In genomic region chr3:57227930-57228733, GRCh38 we compare ENCODE assay signal across 8 cellular contexts. TPM values are rescaled to one million over a fixed set of nuclear protein-coding genes. Genes with fewer than 3 reads are reported as not detected.
DNase-seq lines count a peak whose midpoint lies in the region; ATAC-seq and TF ChIP-seq lines count a peak whose summit lies in the region.

No MANE protein-coding gene starts in this region.

- no peak for TF ChIP-seq CTCF in BE2C (IDR thresholded peaks at IDR 0.05; ENCODE audit: low read depth, low read length)
- TF ChIP-seq CTCF in glutamatergic neuron (IDR thresholded peaks at IDR 0.05; ENCODE audit: partially characterized antibody, unreplicated experiment), result no peak
- TF ChIP-seq CTCF in upper lobe of right lung (IDR thresholded peaks at IDR 0.05), result no peak

- H3K9me3 ChIP-seq in BE2C, result no peaks in the 10 kb centered on the region
- no peaks in the 10 kb centered on the region for H3K9me3 ChIP-seq in upper lobe of right lung

- peak overlapping the region; percentile 87 for H3K4me3 Mint-ChIP-seq in activated naive CD8-positive, alpha-beta T cell treated with anti-CD3 and anti-CD28 coated beads for 36 hours
- H3K4me3 Mint-ChIP-seq in glutamatergic neuron (ENCODE audit: unreplicated experiment), result peak overlapping the region; percentile 93

- intact Hi-C loops in upper lobe of right lung (cut with DNase I), result no loop called here

- peak overlapping the region; percentile 83 for H3K27ac Mint-ChIP-seq in activated naive CD8-positive, alpha-beta T cell treated with anti-CD3 and anti-CD28 coated beads for 36 hours
- H3K27ac Mint-ChIP-seq in glutamatergic neuron (ENCODE audit: unreplicated experiment), result peak overlapping the region; percentile 78

- in situ Hi-C loops in SK-MEL-5 (cut with HindIII; ENCODE audit: low pct_unique_long_range_greater_than_20kb, low sequenced_read_pairs), result no loop called here

- ATAC-seq in GM19035 (IDR thresholded peaks at IDR 0.05; ENCODE audit: unreplicated experiment), result peak; percentile 44
- peak; percentile 42 for ATAC-seq in HG03280 (IDR thresholded peaks at IDR 0.05; ENCODE audit: unreplicated experiment)
- peak; percentile 85 for ATAC-seq in upper lobe of right lung

- DNase-seq in BE2C (peak; percentile 35), SK-MEL-5 (ENCODE audit: low read depth, low spot score) (peak; percentile 37), glutamatergic neuron (peak; percentile 65), nucleus accumbens (lab: John Stamatoyannopoulos, UW) (peak in 52 of 56 donors; percentile 1 to 79 (median 42)), upper lobe of right lung (peak; percentile 79)
- peak; percentile 50 for DNase-seq in activated naive CD8-positive, alpha-beta T cell treated with anti-CD3 and anti-CD28 coated beads for 36 hours

- H3K9me3 Mint-ChIP-seq in activated naive CD8-positive, alpha-beta T cell treated with anti-CD3 and anti-CD28 coated beads for 36 hours, result no peaks in the 10 kb centered on the region
- peaks cover 7% of the 10 kb centered on the region for H3K9me3 Mint-ChIP-seq in glutamatergic neuron (ENCODE audit: unreplicated experiment)

- H3K27ac ChIP-seq in upper lobe of right lung, result peak overlapping the region; percentile 90

- H3K4me1 Mint-ChIP-seq in activated naive CD8-positive, alpha-beta T cell treated with anti-CD3 and anti-CD28 coated beads for 36 hours, result peaks cover 27% of the 10 kb centered on the region
- H3K4me1 Mint-ChIP-seq in glutamatergic neuron (ENCODE audit: low read depth, unreplicated experiment), result peaks cover 2% of the 10 kb centered on the region

- no peaks in the 10 kb centered on the region for H3K27me3 Mint-ChIP-seq in activated naive CD8-positive, alpha-beta T cell treated with anti-CD3 and anti-CD28 coated beads for 36 hours
- no peaks in the 10 kb centered on the region for H3K27me3 Mint-ChIP-seq in glutamatergic neuron (ENCODE audit: unreplicated experiment)

- H3K27me3 ChIP-seq in BE2C (no peaks in the 10 kb centered on the region), upper lobe of right lung (no peaks in the 10 kb centered on the region)

- no peaks in the 10 kb centered on the region for H3K36me3 Mint-ChIP-seq in activated naive CD8-positive, alpha-beta T cell treated with anti-CD3 and anti-CD28 coated beads for 36 hours
- H3K36me3 Mint-ChIP-seq in glutamatergic neuron (ENCODE audit: unreplicated experiment), result no peaks in the 10 kb centered on the region

- no peaks in the 10 kb centered on the region for H3K4me1 ChIP-seq in BE2C
- peaks cover 22% of the 10 kb centered on the region for H3K4me1 ChIP-seq in upper lobe of right lung

- H3K4me3 ChIP-seq in BE2C (ENCODE audit: low read depth, low read length) (peak overlapping the region; percentile 84), upper lobe of right lung (peak overlapping the region; percentile 84)

- H3K36me3 ChIP-seq in BE2C, result no peaks in the 10 kb centered on the region
- H3K36me3 ChIP-seq in upper lobe of right lung, result no peaks in the 10 kb centered on the region

RNA-seq across cellular contexts. Expression of gene APPL1, which starts 0.6 kb away (rescaled TPM):
- 11.6 TPM for polyA plus RNA-seq in BE2C (2012; ENCODE audit: insufficient read depth, insufficient read length, low read depth)
- 34.3 and 36.5 TPM in 2 replicates for total RNA-seq in SK-MEL-5 (2014; rRNA removed; shearing (Covaris generic))
- 16.0 and 22.0 TPM in 2 replicates for polyA plus RNA-seq in SK-MEL-5 (2015; cell fraction: cytosol; rRNA removed)
- polyA plus RNA-seq in SK-MEL-5 (2015; cell fraction: nucleus; rRNA removed), result 13.0 and 13.4 TPM in 2 replicates
- total RNA-seq in activated naive CD8-positive, alpha-beta T cell treated with anti-CD3 and anti-CD28 coated beads for 36 hours, result 10 to 100 TPM; 36.2 to 41.2 TPM
- 23.0 TPM for total RNA-seq in glutamatergic neuron (ENCODE audit: unreplicated experiment)
- 42.8 TPM for total RNA-seq in upper lobe of right lung

RNA-seq across cellular contexts. Expression of gene HESX1, which starts 28.4 kb away (rescaled TPM):
- polyA plus RNA-seq in BE2C (2012; ENCODE audit: insufficient read depth, insufficient read length, low read depth), result not detected
- 0.53 and 0.87 TPM in 2 replicates for total RNA-seq in SK-MEL-5 (2014; rRNA removed; shearing (Covaris generic))
- 1.3 and 1.6 TPM in 2 replicates for polyA plus RNA-seq in SK-MEL-5 (2015; cell fraction: cytosol; rRNA removed)
- polyA plus RNA-seq in SK-MEL-5 (2015; cell fraction: nucleus; rRNA removed), result 6.1 and 15.2 TPM in 2 replicates
- under 1 TPM; 0.35 to 0.38 TPM for total RNA-seq in activated naive CD8-positive, alpha-beta T cell treated with anti-CD3 and anti-CD28 coated beads for 36 hours
- total RNA-seq in glutamatergic neuron (ENCODE audit: unreplicated experiment) (not detected), upper lobe of right lung (1.2 TPM)

Comparison
In these comparisons a context has a peak if more than half of its experiments do, and no peak if none do; other contexts are left out.
1. Peak in every context shown above with its lines: DNase-seq, ATAC-seq, H3K4me3 ChIP-seq and H3K27ac ChIP-seq.